23 cellular contexts compared by ENCODE assay signal in the genomic region with DNA sequence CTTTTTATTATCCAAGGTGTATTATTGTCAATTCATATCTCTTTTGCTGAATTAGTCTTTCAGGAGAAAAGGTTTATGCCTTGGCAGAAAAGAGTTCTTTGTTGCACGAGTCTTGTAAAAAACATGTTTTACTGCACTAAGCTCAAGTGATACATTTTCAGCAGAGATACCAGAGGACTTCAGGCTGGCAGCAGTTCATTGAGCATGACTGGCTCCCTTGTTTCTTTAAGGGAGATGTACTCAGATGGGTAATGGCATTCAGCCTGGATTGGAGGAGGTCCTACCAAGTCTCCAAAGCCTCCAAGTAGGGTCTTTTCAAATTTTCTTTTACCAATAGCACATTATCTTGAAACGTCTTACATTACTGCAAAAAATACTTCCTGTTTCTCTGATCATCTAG.
DNase-seq lines count a peak whose midpoint lies in the region.
"Had no signal": no experiment of that assay in that cellular context is flagged by ENCODE, and none has a peak within 500 bp of the region (broad histone marks: within the 10 kb centered on the region; RNA-seq: fewer than 3 reads in every experiment).

No MANE protein-coding gene starts in this region.

- H3K36me3 Mint-ChIP-seq in activated T-helper 1 cell treated with anti-CD3 and anti-CD28 coated beads, Interleukin-12 subunit alpha, Interleukin-12 subunit beta, Interleukin-2, Interleukin-4 antibody, amounts not matched to agents 30 ng/mL and 10 ng/mL and 1 ng/mL, durations not matched to agents 14 hours and 24 hours and 36 hours (ENCODE audit: low read depth), result no peaks in the 10 kb centered on the region
- H3K36me3 Mint-ChIP-seq: CD8-positive, alpha-beta T cell had no signal

- no peaks in the 10 kb centered on the region for H3K79me1 ChIP-seq in mesendoderm (ENCODE audit: low read length)

- in situ Hi-C loops in SK-MEL-5 (cut with HindIII; ENCODE audit: low pct_unique_long_range_greater_than_20kb, low sequenced_read_pairs), result no loop called here

- no peak overlapping the region for H3K27ac Mint-ChIP-seq in activated T-helper 1 cell treated with anti-CD3 and anti-CD28 coated beads, Interleukin-12 subunit alpha, Interleukin-12 subunit beta, Interleukin-2, Interleukin-4 antibody, amounts not matched to agents 30 ng/mL and 10 ng/mL and 1 ng/mL, durations not matched to agents 14 hours and 24 hours and 36 hours
- H3K27ac Mint-ChIP-seq: B cell; CD4-positive, alpha-beta T cell; CD8-positive, alpha-beta T cell had no signal

- no peaks in the 10 kb centered on the region for H3K27me3 ChIP-seq in mesendoderm (ENCODE audit: insufficient read depth, low read length, poor library complexity)
- H3K27me3 ChIP-seq: BLaER1 treated with 17β-estradiol and CSF1 and Interleukin-3, amounts not matched to agents 10 nM and 100 nM had no signal

- no peaks in the 10 kb centered on the region for H3K36me3 ChIP-seq in mesendoderm (ENCODE audit: control insufficient read depth, insufficient read depth, low read length)
- H3K36me3 ChIP-seq: BLaER1 treated with 17β-estradiol and CSF1 and Interleukin-3, amounts not matched to agents 10 nM and 100 nM had no signal

- H2AK5ac ChIP-seq in mesendoderm (ENCODE audit: low read length), result no peak overlapping the region

- WGBS in mesendoderm (ENCODE audit: extremely low coverage, insufficient coverage, low lambda C conversion rate), result no CpG with 5 or more reads among the region's 2 CpGs

- no peak overlapping the region for H3K4me2 ChIP-seq in mesendoderm (ENCODE audit: low read length)
- H3K4me2 ChIP-seq: A549; BLaER1 treated with 17β-estradiol and CSF1 and Interleukin-3, amounts not matched to agents 10 nM and 100 nM had no signal

- no peak overlapping the region for H3K18ac ChIP-seq in mesendoderm (ENCODE audit: low read length)

- H3K9ac ChIP-seq in mesendoderm (ENCODE audit: low read length), result no peak overlapping the region
- H3K9ac ChIP-seq: BLaER1 treated with 17β-estradiol and CSF1 and Interleukin-3, amounts not matched to agents 10 nM and 100 nM had no signal

- no peak overlapping the region for H2BK5ac ChIP-seq in mesendoderm (ENCODE audit: low read length)

- H2BK120ac ChIP-seq in mesendoderm (ENCODE audit: low read depth, low read length), result no peak overlapping the region

- no peak overlapping the region for H3K23ac ChIP-seq in mesendoderm (ENCODE audit: low read length)

- H3K79me2 ChIP-seq in mesendoderm (ENCODE audit: control insufficient read depth, insufficient read depth, low read length), result no peaks in the 10 kb centered on the region

- no peaks in the 10 kb centered on the region for H3K9me3 Mint-ChIP-seq in activated T-helper 1 cell treated with anti-CD3 and anti-CD28 coated beads, Interleukin-12 subunit alpha, Interleukin-12 subunit beta, Interleukin-2, Interleukin-4 antibody, amounts not matched to agents 30 ng/mL and 10 ng/mL and 1 ng/mL, durations not matched to agents 14 hours and 24 hours and 36 hours
- H3K9me3 Mint-ChIP-seq: CD4-positive, alpha-beta T cell had no signal

- intact Hi-C loops in activated T-helper 1 cell treated with anti-CD3 and anti-CD28 coated beads, Interleukin-12 subunit alpha, Interleukin-12 subunit beta, Interleukin-2, Interleukin-4 antibody, amounts not matched to agents 30 ng/mL and 10 ng/mL and 1 ng/mL, durations not matched to agents 14 hours and 24 hours and 36 hours (cut with micrococcal nuclease), result no loop called here

- H3K27me3 Mint-ChIP-seq in activated T-helper 1 cell treated with anti-CD3 and anti-CD28 coated beads, Interleukin-12 subunit alpha, Interleukin-12 subunit beta, Interleukin-2, Interleukin-4 antibody, amounts not matched to agents 30 ng/mL and 10 ng/mL and 1 ng/mL, durations not matched to agents 14 hours and 24 hours and 36 hours (ENCODE audit: insufficient read depth), result no peaks in the 10 kb centered on the region
- H3K27me3 Mint-ChIP-seq: B cell; CD4-positive, alpha-beta T cell had no signal

- peak; percentile 50 for DNase-seq in COLO829 (ENCODE audit: low spot score)
- DNase-seq in SK-MEL-5 (ENCODE audit: low read depth, low spot score), result peak; percentile 4
- no peak for DNase-seq in mesendoderm
- no peak for DNase-seq in activated T-helper 1 cell treated with anti-CD3 and anti-CD28 coated beads, Interleukin-12 subunit alpha, Interleukin-12 subunit beta, Interleukin-2, Interleukin-4 antibody, amounts not matched to agents 30 ng/mL and 10 ng/mL and 1 ng/mL, durations not matched to agents 14 hours and 24 hours and 36 hours (ENCODE audit: low spot score)
- DNase-seq in HCEC 1CT, result no peak
- no peak for DNase-seq in activated CD4-positive, alpha-beta T cell treated with anti-CD3 and anti-CD28 coated beads, Interleukin-2, amount 50 U/mL, for 48 hours
- DNase-seq: AML-193; CD4-positive, alpha-beta T cell; CD8-positive, alpha-beta T cell; COR-L47; DMS 273 treated with DMSO at 0.1 percent for 48 hours; DMS153; DMS53; DMS79; DND-41; EL; GDM1 had no signal

- no peaks in the 10 kb centered on the region for H3K4me1 Mint-ChIP-seq in activated T-helper 1 cell treated with anti-CD3 and anti-CD28 coated beads, Interleukin-12 subunit alpha, Interleukin-12 subunit beta, Interleukin-2, Interleukin-4 antibody, amounts not matched to agents 30 ng/mL and 10 ng/mL and 1 ng/mL, durations not matched to agents 14 hours and 24 hours and 36 hours (ENCODE audit: low read depth)
- H3K4me1 Mint-ChIP-seq: B cell had no signal

- peak overlapping the region; percentile 31 for H3K56ac ChIP-seq in mesendoderm (ENCODE audit: low read length)

- H4K8ac ChIP-seq in mesendoderm (ENCODE audit: low read depth, low read length), result no peak overlapping the region

- peak overlapping the region; percentile 55 for H3K4ac ChIP-seq in mesendoderm (ENCODE audit: low read depth, low read length)

- H3K4me1 ChIP-seq in mesendoderm (ENCODE audit: control insufficient read depth, low read depth, low read length), result no peaks in the 10 kb centered on the region
- H3K4me1 ChIP-seq: A549 had no signal

- no peak overlapping the region for H3K4me3 ChIP-seq in mesendoderm (ENCODE audit: low read length)
- H3K4me3 ChIP-seq: A549; BLaER1 treated with 17β-estradiol and CSF1 and Interleukin-3, amounts not matched to agents 10 nM and 100 nM; GM12878 had no signal

- H2BK15ac ChIP-seq in mesendoderm (replicated peaks; ENCODE audit: low read depth), result peak overlapping the region; percentile 19

- H3K4me3 Mint-ChIP-seq in activated T-helper 1 cell treated with anti-CD3 and anti-CD28 coated beads, Interleukin-12 subunit alpha, Interleukin-12 subunit beta, Interleukin-2, Interleukin-4 antibody, amounts not matched to agents 30 ng/mL and 10 ng/mL and 1 ng/mL, durations not matched to agents 14 hours and 24 hours and 36 hours, result no peak overlapping the region
- H3K4me3 Mint-ChIP-seq: B cell; CD4-positive, alpha-beta T cell; CD8-positive, alpha-beta T cell had no signal

- H3K27ac ChIP-seq in mesendoderm (ENCODE audit: low read depth, low read length), result no peak overlapping the region
- H3K27ac ChIP-seq: 22Rv1; A549; BLaER1 treated with 17β-estradiol and CSF1 and Interleukin-3, amounts not matched to agents 10 nM and 100 nM; C4-2B had no signal

- H4K5ac ChIP-seq in mesendoderm (ENCODE audit: low read length), result no peak overlapping the region

Comparison
In these comparisons a context has a peak if more than half of its experiments do, and no peak if none do; other contexts are left out.
1. DNase-seq: peak in COLO829 (single experiment) and SK-MEL-5 (single experiment); none in mesendoderm (single experiment), activated T-helper 1 cell treated with anti-CD3 and anti-CD28 coated beads, Interleukin-12 subunit alpha, Interleukin-12 subunit beta, Interleukin-2, Interleukin-4 antibody, amounts not matched to agents 30 ng/mL and 10 ng/mL and 1 ng/mL, durations not matched to agents 14 hours and 24 hours and 36 hours (single experiment), HCEC 1CT (single experiment) and activated CD4-positive, alpha-beta T cell treated with anti-CD3 and anti-CD28 coated beads, Interleukin-2, amount 50 U/mL, for 48 hours (0 of 2).